8 cellular contexts compared by ENCODE assay signal in the genomic region with DNA sequence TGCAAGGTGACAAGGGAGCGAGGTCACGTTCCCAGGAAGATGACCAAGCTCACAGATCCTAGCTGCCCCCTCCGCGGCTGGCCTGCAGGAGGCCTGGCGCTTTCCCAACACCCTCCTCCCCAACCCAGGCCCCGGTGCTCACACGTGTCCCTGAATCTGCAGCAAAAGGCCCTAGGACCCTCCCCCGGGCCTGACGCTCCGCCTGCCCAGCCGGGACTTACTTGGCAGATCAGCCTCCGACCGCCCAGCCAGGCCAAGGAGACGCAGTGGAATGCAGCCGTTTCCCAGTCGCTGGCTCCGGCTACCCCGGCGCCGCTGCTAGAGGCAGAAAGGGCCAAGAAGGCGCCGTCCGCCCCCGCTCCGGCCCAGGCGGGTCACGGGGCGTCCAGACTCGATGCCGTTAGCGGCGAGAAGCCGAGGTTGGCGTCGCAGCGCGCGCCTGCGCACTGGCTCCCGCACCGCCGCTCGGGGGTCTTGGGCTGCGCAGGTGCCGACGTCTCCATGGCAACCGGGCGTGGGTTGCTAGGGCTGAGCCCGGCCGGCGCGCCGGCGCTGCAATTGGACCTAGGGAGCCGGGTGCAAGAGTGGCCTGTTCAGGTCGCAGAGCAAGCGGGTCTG.
DNase-seq lines count a peak whose midpoint lies in the region; TF ChIP-seq lines count a peak whose summit lies in the region.

A gene with protein sequence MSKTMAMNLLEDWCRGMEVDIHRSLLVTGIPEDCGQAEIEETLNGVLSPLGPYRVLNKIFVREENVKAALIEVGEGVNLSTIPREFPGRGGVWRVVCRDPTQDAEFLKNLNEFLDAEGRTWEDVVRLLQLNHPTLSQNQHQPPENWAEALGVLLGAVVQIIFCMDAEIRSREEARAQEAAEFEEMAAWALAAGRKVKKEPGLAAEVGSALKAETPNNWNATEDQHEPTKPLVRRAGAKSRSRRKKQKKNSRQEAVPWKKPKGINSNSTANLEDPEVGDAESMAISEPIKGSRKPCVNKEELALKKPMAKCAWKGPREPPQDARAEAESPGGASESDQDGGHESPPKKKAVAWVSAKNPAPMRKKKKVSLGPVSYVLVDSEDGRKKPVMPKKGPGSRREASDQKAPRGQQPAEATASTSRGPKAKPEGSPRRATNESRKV (minus strand): TSS at position 448 of the 618 bp plus-strand sequence. CDS start 528 bp downstream, outside the sequence.

- DNase-seq in AG09309 (ENCODE audit: low read depth) (no peak), NCI-H128 (lab: John Stamatoyannopoulos, UW; ENCODE audit: unreplicated experiment) (peak; percentile 89), astrocyte of the hippocampus (ENCODE audit: low read depth, low spot score) (peak; percentile 90), iPS DF 6.9 (ENCODE audit: low read depth, low spot score) (peak; percentile 95), skeletal muscle cell (ENCODE audit: low read depth) (no peak), NK-92 (lab: John Stamatoyannopoulos, UW; ENCODE audit: unreplicated experiment) (no peak), SKM-1 (lab: John Stamatoyannopoulos, UW; ENCODE audit: unreplicated experiment) (no peak)
- DNase-seq in stimulated activated CD4-positive, alpha-beta T cell treated with anti-CD3 and anti-CD28 coated beads, Interleukin-12 subunit alpha, Interleukin-12 subunit beta, amount 100 ng/mL, for 4 hours: no peak

- H3K4me3 ChIP-seq in AG09309 (ENCODE audit: control insufficient read depth, low read depth, low read length) (peak within 1 kb of the TSS; percentile 35), iPS DF 6.9 (ENCODE audit: low read length) (peak within 1 kb of the TSS; percentile 53; the same call in 1 of the 2 replicates), skeletal muscle cell (ENCODE audit: low read depth, low read length) (peak within 1 kb of the TSS; percentile 46)

- H3K4me1 ChIP-seq in iPS DF 6.9 (ENCODE audit: control insufficient read depth, insufficient read depth, low read length): no peaks in the 10 kb centered on the region

- peaks cover 4% of the 10 kb centered on the region; the same call in 1 of the 2 replicates for H3K36me3 ChIP-seq in iPS DF 6.9 (ENCODE audit: control insufficient read depth, insufficient read depth, low read length)

- H3K27me3 ChIP-seq in iPS DF 6.9 (ENCODE audit: control insufficient read depth, insufficient read depth, low read length): no peaks in the 10 kb centered on the region

- peak; percentile 1 for TF ChIP-seq CTCF in AG09309 (IDR thresholded peaks at IDR 0.05; ENCODE audit: control insufficient read depth, insufficient read depth, low read depth, low read length, missing control alignments)

- WGBS in iPS DF 6.9 (ENCODE audit: insufficient coverage, insufficient read length): no CpG with 5 or more reads among the region's 57 CpGs

- no peaks in the 10 kb centered on the region for H3K9me3 ChIP-seq in iPS DF 6.9 (ENCODE audit: control insufficient read depth, insufficient read depth, low read length)

- H3K27ac ChIP-seq in iPS DF 6.9 (ENCODE audit: low read length): no peak within 1 kb of the TSS

Comparison
In these comparisons a context has a peak if more than half of its experiments do, and no peak if none do; other contexts are left out.
1. DNase-seq: peak in NCI-H128 (single experiment), astrocyte of the hippocampus (single experiment) and iPS DF 6.9 (single experiment); none in AG09309 (single experiment), skeletal muscle cell (single experiment), NK-92 (single experiment), SKM-1 (single experiment) and stimulated activated CD4-positive, alpha-beta T cell treated with anti-CD3 and anti-CD28 coated beads, Interleukin-12 subunit alpha, Interleukin-12 subunit beta, amount 100 ng/mL, for 4 hours (single experiment).
2. Peak in every context shown above with its lines, with median percentiles within 50 percentile points of each other: H3K4me3 ChIP-seq.